Comparison of ENCODE assay signal across 22 cellular contexts in genomic region chrX:136867096-136867491, GRCh38. TPM values are rescaled to one million over a fixed set of nuclear protein-coding genes. Genes with fewer than 3 reads are reported as not detected.
DNase-seq lines count a peak whose midpoint lies in the region; ATAC-seq and TF ChIP-seq lines count a peak whose summit lies in the region.
"Had no signal": no experiment of that assay in that cellular context is flagged by ENCODE, and none has a peak within 500 bp of the region (broad histone marks: within the 10 kb centered on the region; RNA-seq: fewer than 3 reads in every experiment).

No MANE protein-coding gene starts in this region.

- H3K4me1 Mint-ChIP-seq in activated T-cell treated with anti-CD3 and anti-CD28 coated beads, Interleukin-2, amount 50 U/mL, for 24 hours (ENCODE audit: low read depth): peaks cover 63% of the 10 kb centered on the region
- H3K4me1 Mint-ChIP-seq in activated T-cell treated with anti-CD3 and anti-CD28 coated beads, Interleukin-2, amount 50 U/mL, for 4 hours (ENCODE audit: low read depth): peaks cover 44% of the 10 kb centered on the region
- H3K4me1 Mint-ChIP-seq in activated CD4-positive, alpha-beta memory T cell treated with anti-CD3 and anti-CD28 coated beads for 36 hours (ENCODE audit: low read depth): peaks cover 63% of the 10 kb centered on the region
- no peaks in the 10 kb centered on the region for H3K4me1 Mint-ChIP-seq in mesothelial cell of epicardium
- H3K4me1 Mint-ChIP-seq: nephron had no signal

- no peaks in the 10 kb centered on the region for H3K9me3 Mint-ChIP-seq in activated T-cell treated with anti-CD3 and anti-CD28 coated beads, Interleukin-2, amount 50 U/mL, for 24 hours
- no peaks in the 10 kb centered on the region for H3K9me3 Mint-ChIP-seq in activated T-cell treated with anti-CD3 and anti-CD28 coated beads, Interleukin-2, amount 50 U/mL, for 4 hours
- no peaks in the 10 kb centered on the region for H3K9me3 Mint-ChIP-seq in activated CD4-positive, alpha-beta memory T cell treated with anti-CD3 and anti-CD28 coated beads for 36 hours
- H3K9me3 Mint-ChIP-seq in mesothelial cell of epicardium: peaks cover 10% of the 10 kb centered on the region
- H3K9me3 Mint-ChIP-seq: activated naive CD4-positive, alpha-beta T cell treated with anti-CD3 and anti-CD28 coated beads, Interleukin-2, amount 50 U/mL, for 72 hours had no signal

- no peak for DNase-seq in activated T-cell treated with anti-CD3 and anti-CD28 coated beads, Interleukin-2, amount 50 U/mL, for 24 hours
- DNase-seq in activated T-cell treated with anti-CD3 and anti-CD28 coated beads, Interleukin-2, amount 50 U/mL, for 4 hours: no peak
- no peak for DNase-seq in activated CD4-positive, alpha-beta memory T cell treated with anti-CD3 and anti-CD28 coated beads for 36 hours
- peak; percentile 3 for DNase-seq in fibroblast of gingiva (ENCODE audit: low read depth)
- no peak for DNase-seq in mesothelial cell of epicardium (ENCODE audit: low spot score in 2 of 2, unreplicated experiment in 2 of 2)
- no peak for DNase-seq in NCI-H146 (lab: John Stamatoyannopoulos, UW)
- DNase-seq: activated CD4-positive, CD25-positive, alpha-beta regulatory T cell; activated CD8-positive, alpha-beta memory T cell treated with anti-CD3 and anti-CD28 coated beads, Interleukin-2, amount 50 U/mL, for 4 hours; C1 segment of cervical spinal cord; DMS153; dorsolateral prefrontal cortex; GF-D8; head of caudate nucleus; KG1; kidney; NCI-H2081 treated with DMSO at 0.1 percent for 48 hours; NCI-H69 had no signal

- POLR2A ChIA-PET in activated CD4-positive, alpha-beta memory T cell treated with anti-CD3 and anti-CD28 coated beads for 36 hours (lab: Charles Lee): interaction anchor here (2.2 to 2.7 kb wide), 2 partner anchors 12 to 88 kb away, joined by 11 to 27 read pairs; partner anchors contain the start of gene RBMX

- CTCF ChIA-PET in activated CD4-positive, alpha-beta memory T cell treated with anti-CD3 and anti-CD28 coated beads for 36 hours (lab: Charles Lee): interaction anchor here (1.1 kb wide), 1 partner anchor 158 kb away, joined by 3 read pairs; no protein-coding TSS in a partner anchor

- H3K36me3 Mint-ChIP-seq in activated T-cell treated with anti-CD3 and anti-CD28 coated beads, Interleukin-2, amount 50 U/mL, for 24 hours (ENCODE audit: low read depth): peaks cover 88% of the 10 kb centered on the region
- H3K36me3 Mint-ChIP-seq in activated T-cell treated with anti-CD3 and anti-CD28 coated beads, Interleukin-2, amount 50 U/mL, for 4 hours (ENCODE audit: insufficient read depth): peaks cover 25% of the 10 kb centered on the region
- H3K36me3 Mint-ChIP-seq in activated CD4-positive, alpha-beta memory T cell treated with anti-CD3 and anti-CD28 coated beads for 36 hours: peaks cover 58% of the 10 kb centered on the region
- peaks cover 21% of the 10 kb centered on the region for H3K36me3 Mint-ChIP-seq in mesothelial cell of epicardium

- ATAC-seq in activated T-cell treated with anti-CD3 and anti-CD28 coated beads, Interleukin-2, amount 50 U/mL, for 4 hours: no peak
- ATAC-seq in GM21786 (IDR thresholded peaks at IDR 0.05; ENCODE audit: unreplicated experiment): no peak
- no peak for ATAC-seq in HG02678 (IDR thresholded peaks at IDR 0.05; ENCODE audit: unreplicated experiment)
- ATAC-seq: GM12878 had no signal

- H3K27me3 Mint-ChIP-seq in activated T-cell treated with anti-CD3 and anti-CD28 coated beads, Interleukin-2, amount 50 U/mL, for 24 hours: peaks cover 7% of the 10 kb centered on the region
- no peaks in the 10 kb centered on the region for H3K27me3 Mint-ChIP-seq in activated T-cell treated with anti-CD3 and anti-CD28 coated beads, Interleukin-2, amount 50 U/mL, for 4 hours (ENCODE audit: low read depth)
- no peaks in the 10 kb centered on the region for H3K27me3 Mint-ChIP-seq in activated CD4-positive, alpha-beta memory T cell treated with anti-CD3 and anti-CD28 coated beads for 36 hours
- H3K27me3 Mint-ChIP-seq in mesothelial cell of epicardium (ENCODE audit: low read depth): no peaks in the 10 kb centered on the region

- H3K4me3 Mint-ChIP-seq in activated T-cell treated with anti-CD3 and anti-CD28 coated beads, Interleukin-2, amount 50 U/mL, for 24 hours: no peak overlapping the region
- H3K4me3 Mint-ChIP-seq in activated T-cell treated with anti-CD3 and anti-CD28 coated beads, Interleukin-2, amount 50 U/mL, for 4 hours: no peak overlapping the region
- no peak overlapping the region for H3K4me3 Mint-ChIP-seq in activated CD4-positive, alpha-beta memory T cell treated with anti-CD3 and anti-CD28 coated beads for 36 hours
- H3K4me3 Mint-ChIP-seq in mesothelial cell of epicardium: no peak overlapping the region
- H3K4me3 Mint-ChIP-seq: nephron had no signal

- peak overlapping the region; percentile 87 for H3K27ac Mint-ChIP-seq in activated T-cell treated with anti-CD3 and anti-CD28 coated beads, Interleukin-2, amount 50 U/mL, for 24 hours
- peak overlapping the region; percentile 83 for H3K27ac Mint-ChIP-seq in activated CD4-positive, alpha-beta memory T cell treated with anti-CD3 and anti-CD28 coated beads for 36 hours
- peak overlapping the region; percentile 35 for H3K27ac Mint-ChIP-seq in mesothelial cell of epicardium

- TF ChIP-seq CTCF in mesothelial cell of epicardium (IDR thresholded peaks at IDR 0.05; ENCODE audit: unreplicated experiment): no peak

- intact Hi-C loops in activated CD4-positive, alpha-beta memory T cell treated with anti-CD3 and anti-CD28 coated beads for 36 hours (cut with micrococcal nuclease): loop anchor here (5.0 kb wide), 4 partner anchors 45 to 280 kb away; no protein-coding TSS in a partner anchor

RNA-seq across cellular contexts. Expression of gene RBMX, which starts 13.4 kb away (rescaled TPM):
- 100 to 1,000 TPM; 395 to 431 (median 415) TPM for total RNA-seq in activated T-cell treated with anti-CD3 and anti-CD28 coated beads, Interleukin-2, amount 50 U/mL, for 4 hours
- 100 to 1,000 TPM; 269 to 271 TPM for total RNA-seq in activated CD4-positive, alpha-beta memory T cell treated with anti-CD3 and anti-CD28 coated beads for 36 hours
- total RNA-seq in mesothelial cell of epicardium: 369 to 373 TPM (median 371 TPM) in 3 replicates

Comparison
In these comparisons a context has a peak if more than half of its experiments do, and no peak if none do; other contexts are left out.
1. H3K27ac Mint-ChIP-seq: peak in every context shown above with its lines; median percentile 87 in activated T-cell treated with anti-CD3 and anti-CD28 coated beads, Interleukin-2, amount 50 U/mL, for 24 hours; 83 in activated CD4-positive, alpha-beta memory T cell treated with anti-CD3 and anti-CD28 coated beads for 36 hours; 35 in mesothelial cell of epicardium.